In genomic region chr9:76605271-76605670, GRCh38 we compare ENCODE assay signal across 16 cellular contexts.
A peak's percentile ranks its signal among the peaks of the same experiment; 100 is the strongest.
DNase-seq lines count a peak whose midpoint lies in the region; ATAC-seq, FAIRE-seq and TF ChIP-seq lines count a peak whose summit lies in the region.
"Had no signal": no experiment of that assay in that cellular context is flagged by ENCODE, and none has a peak within 500 bp of the region (broad histone marks: within the 10 kb centered on the region; RNA-seq: fewer than 3 reads in every experiment).

No MANE protein-coding gene starts in this region.

- no peaks in the 10 kb centered on the region for H3F3A ChIP-seq in PC-9 (ENCODE audit: insufficient read depth, low read depth)

- peaks cover 53% of the 10 kb centered on the region for H3K4me1 Mint-ChIP-seq in CD14-positive monocyte
- H3K4me1 Mint-ChIP-seq: activated naive CD8-positive, alpha-beta T cell treated with anti-CD3 and anti-CD28 coated beads, Interleukin-2, amount 10 ng/mL, durations not matched to agents 7 days and 5 days had no signal

- H3K4me3 ChIP-seq in PC-9 (no peak overlapping the region), MG63 (no peak overlapping the region), vagina (no peak overlapping the region)
- H3K4me3 ChIP-seq: left lung, SJCRH30, thoracic aorta had no signal

- H4K20me1 ChIP-seq in PC-9 (ENCODE audit: insufficient read depth) = no peaks in the 10 kb centered on the region

- CTCF ChIA-PET in PC-9 (lab: Charles Lee) = no interaction called here

- TF ChIP-seq CTCF in CD14-positive monocyte (IDR thresholded peaks at IDR 0.05) (no peak), PC-9 (conservative IDR thresholded peaks at IDR 0.05) (no peak), vagina (IDR thresholded peaks at IDR 0.05) (no peak)

- H3K9me2 ChIP-seq in PC-9 (ENCODE audit: insufficient read depth) = no peaks in the 10 kb centered on the region; the same call in 1 of the 2 replicates

- no peak for TF ChIP-seq POLR2A in vagina (IDR thresholded peaks at IDR 0.05)

- POLR2A ChIA-PET in PC-9 (lab: Charles Lee; ENCODE audit: unreplicated experiment) = no interaction called here

- no peaks in the 10 kb centered on the region for H3K27me3 Mint-ChIP-seq in CD14-positive monocyte (ENCODE audit: low read depth in 3 of 3)

- H3K79me2 ChIP-seq in PC-9 (ENCODE audit: low read depth) = no peaks in the 10 kb centered on the region

- no peak overlapping the region for H3K4me2 ChIP-seq in PC-9

- H3K27me3 ChIP-seq in PC-9 (ENCODE audit: insufficient read depth, low read depth) (no peaks in the 10 kb centered on the region), MG63 (no peaks in the 10 kb centered on the region), vagina (no peaks in the 10 kb centered on the region)
- H3K27me3 ChIP-seq: left lung, SJCRH30 had no signal

- H3K27ac Mint-ChIP-seq in CD14-positive monocyte = peak overlapping the region in 4 of 7 donors; percentile 9 to 86 (median 59)
- H3K27ac Mint-ChIP-seq: activated naive CD8-positive, alpha-beta T cell treated with anti-CD3 and anti-CD28 coated beads, Interleukin-2, amount 10 ng/mL, durations not matched to agents 7 days and 5 days; H9 had no signal

- no peaks in the 10 kb centered on the region for H3K9me3 ChIP-seq in PC-9 (ENCODE audit: insufficient read depth, low read depth)
- peaks cover 3% of the 10 kb centered on the region; the same call in 1 of the 2 replicates for H3K9me3 ChIP-seq in MG63
- no peaks in the 10 kb centered on the region for H3K9me3 ChIP-seq in vagina
- H3K9me3 ChIP-seq: left lung, thoracic aorta had no signal

- no peaks in the 10 kb centered on the region for H3K9me3 Mint-ChIP-seq in CD14-positive monocyte
- H3K9me3 Mint-ChIP-seq: activated naive CD8-positive, alpha-beta T cell treated with anti-CD3 and anti-CD28 coated beads, Interleukin-2, amount 10 ng/mL, durations not matched to agents 7 days and 5 days; H9 had no signal

- ATAC-seq in HG02623 (IDR thresholded peaks at IDR 0.05; ENCODE audit: unreplicated experiment) = peak; percentile 87
- peak; percentile 90 for ATAC-seq in HG03460 (IDR thresholded peaks at IDR 0.05; ENCODE audit: unreplicated experiment)
- ATAC-seq: left lung had no signal

- no peaks in the 10 kb centered on the region for H3K36me3 ChIP-seq in PC-9 (ENCODE audit: low read depth)
- no peaks in the 10 kb centered on the region for H3K36me3 ChIP-seq in MG63
- no peaks in the 10 kb centered on the region for H3K36me3 ChIP-seq in vagina
- H3K36me3 ChIP-seq: left lung, SJCRH30, thoracic aorta had no signal

- intact Hi-C loops in CD14-positive monocyte (cut with micrococcal nuclease) (loop anchor here (5.0 to 10.0 kb wide), 3 partner anchors 33 to 50 kb away; no protein-coding TSS in a partner anchor), PC-9 (cut with micrococcal nuclease; ENCODE audit: unreplicated experiment) (no loop called here), vagina (cut with DNase I) (no loop called here)

- no peak overlapping the region for H2AFZ ChIP-seq in PC-9

- peaks cover 2 to 5% of the 10 kb centered on the region in 2 donors for H3K36me3 Mint-ChIP-seq in CD14-positive monocyte
- H3K36me3 Mint-ChIP-seq: activated naive CD8-positive, alpha-beta T cell treated with anti-CD3 and anti-CD28 coated beads, Interleukin-2, amount 10 ng/mL, durations not matched to agents 7 days and 5 days had no signal

- H3K4me3 Mint-ChIP-seq in CD14-positive monocyte = no peak overlapping the region
- H3K4me3 Mint-ChIP-seq: activated naive CD8-positive, alpha-beta T cell treated with anti-CD3 and anti-CD28 coated beads, Interleukin-2, amount 10 ng/mL, durations not matched to agents 7 days and 5 days; H9 had no signal

- BruUV-seq in PC-9 (replicated peaks; lab: Mats Ljungman, UMichigan) = no TSS peak

- no peak for DNase-seq in CD14-positive monocyte (ENCODE audit: low spot score)
- DNase-seq in GM19239 (ENCODE audit: insufficient read length, low spot score) = peak; percentile 7
- no peak for DNase-seq in PC-9
- DNase-seq in MG63 = no peak
- DNase-seq in KG1 (lab: John Stamatoyannopoulos, UW) = no peak
- DNase-seq in vagina (ENCODE audit: extremely low spot score in 2 of 2) = no peak
- DNase-seq: activated naive CD8-positive, alpha-beta T cell treated with anti-CD3 and anti-CD28 coated beads, Interleukin-2, amount 10 ng/mL, durations not matched to agents 7 days and 5 days; H9; left lung; SJCRH30; stimulated activated CD4-positive, alpha-beta T cell treated with anti-CD3 and anti-CD28 coated beads, Interleukin-4, amount 100 ng/mL, for 24 hours had no signal

- H3K4me1 ChIP-seq in PC-9 (replicated peaks; ENCODE audit: insufficient read depth) (no peaks in the 10 kb centered on the region), vagina (no peaks in the 10 kb centered on the region)
- H3K4me1 ChIP-seq: SJCRH30 had no signal

- no peak overlapping the region for H3K27ac ChIP-seq in PC-9
- H3K27ac ChIP-seq in vagina = no peak overlapping the region
- H3K27ac ChIP-seq: left lung, SJCRH30, thoracic aorta had no signal

- no peak for FAIRE-seq in GM19239 (lab: Jason Lieb, UNC)
- FAIRE-seq: frontal cortex, G401.6 had no signal

Comparison
In these comparisons a context has a peak if more than half of its experiments do, and no peak if none do; other contexts are left out.
1. intact Hi-C loops: an anchor here in CD14-positive monocyte (5.0 to 10.0 kb wide); none called in PC-9 and vagina.